1 cellular context compared by ENCODE assay signal in the genomic region with DNA sequence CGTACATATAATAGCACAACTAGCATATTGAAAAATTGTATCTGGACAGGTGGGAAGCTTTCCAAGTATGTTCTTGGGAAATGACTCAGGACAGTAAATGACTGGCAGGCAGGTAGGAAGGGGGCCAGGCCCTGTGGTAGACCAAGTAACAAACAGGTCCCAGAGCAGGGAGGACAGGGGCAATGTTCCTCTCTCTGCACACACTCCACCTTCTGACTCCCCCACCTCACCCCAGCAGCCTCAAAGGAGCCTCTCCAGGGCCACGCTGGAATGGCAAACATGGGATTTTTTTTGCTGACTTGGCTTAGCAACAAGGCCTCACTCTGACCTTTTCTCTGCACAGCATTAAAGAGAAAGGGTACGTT.
TF ChIP-seq lines count a peak whose summit lies in the region.

No MANE protein-coding gene starts in this region.

TF ChIP-seq in SK-N-SH, 30 proteins besides CTCF, POLR2A, EP300 and RAD21 (continued from another document):
- TF ChIP-seq ZBTB33 (IDR thresholded peaks at IDR 0.05; ENCODE audit: borderline replicate concordance, low read depth) (no peak), TCF12 (IDR thresholded peaks at IDR 0.05) (no peak)
- TF ChIP-seq, protein P1, sequence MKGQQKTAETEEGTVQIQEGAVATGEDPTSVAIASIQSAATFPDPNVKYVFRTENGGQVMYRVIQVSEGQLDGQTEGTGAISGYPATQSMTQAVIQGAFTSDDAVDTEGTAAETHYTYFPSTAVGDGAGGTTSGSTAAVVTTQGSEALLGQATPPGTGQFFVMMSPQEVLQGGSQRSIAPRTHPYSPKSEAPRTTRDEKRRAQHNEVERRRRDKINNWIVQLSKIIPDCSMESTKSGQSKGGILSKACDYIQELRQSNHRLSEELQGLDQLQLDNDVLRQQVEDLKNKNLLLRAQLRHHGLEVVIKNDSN (IDR thresholded peaks at IDR 0.05; ENCODE audit: borderline replicate concordance, low read depth), result no peak
